1 cellular context compared by ENCODE assay signal in the genomic region with DNA sequence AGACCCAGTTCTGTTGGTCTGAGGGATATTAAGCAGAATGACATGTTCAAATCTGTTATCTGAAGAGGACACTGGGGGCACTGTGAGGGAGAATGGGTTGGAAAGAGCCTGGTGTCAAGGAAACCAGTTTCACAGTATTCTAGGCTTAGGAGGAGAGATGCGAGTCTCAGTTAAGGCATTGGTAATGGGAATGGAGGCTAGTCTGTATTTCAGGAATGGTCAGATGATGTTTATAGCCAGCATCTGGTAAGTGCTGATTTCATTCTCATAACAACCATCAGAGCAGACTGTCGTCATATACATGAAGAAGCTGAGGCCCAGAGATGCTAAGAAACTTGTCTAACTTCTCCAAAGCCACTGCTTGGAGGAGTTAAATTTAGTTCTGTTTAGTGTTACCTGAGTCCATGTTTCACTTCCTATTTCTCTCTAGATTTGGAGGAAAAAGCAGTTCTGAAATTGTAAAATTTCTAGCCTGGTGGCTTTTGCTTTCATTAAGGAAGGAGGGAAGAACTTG.
A peak's percentile ranks its signal among the peaks of the same experiment; 100 is the strongest.
TF ChIP-seq lines count a peak whose summit lies in the region.

No MANE protein-coding gene starts in this region.

TF ChIP-seq in K562, 482 proteins besides CTCF, POLR2A, EP300 and RAD21 (continued from another document):
- TF ChIP-seq CBFA2T3 (IDR thresholded peaks at IDR 0.05) (peak; percentile 25; the same call in 1 of the 2 replicates), SP1 (CRISPR knock-in tag; IDR thresholded peaks at IDR 0.05) (0 out of 2 replicates have a peak, but pooled peaks have one; percentile 35), CTBP1 (IDR thresholded peaks at IDR 0.05; ENCODE audit: borderline replicate concordance) (peak; percentile 54), NFATC3 (IDR thresholded peaks at IDR 0.05) (no peak), ZNF445 (CRISPR knock-in tag; IDR thresholded peaks at IDR 0.05; ENCODE audit: low read depth) (no peak), ZNF239 (CRISPR knock-in tag; IDR thresholded peaks at IDR 0.05) (no peak), ZNF408 (CRISPR knock-in tag; IDR thresholded peaks at IDR 0.05; ENCODE audit: low read depth) (no peak), TGIF2 (CRISPR knock-in tag; IDR thresholded peaks at IDR 0.05) (no peak), ZNF79 (CRISPR knock-in tag; IDR thresholded peaks at IDR 0.05; ENCODE audit: low read depth) (no peak), SMARCA4 (IDR thresholded peaks at IDR 0.05) (peak; percentile 62), MED1 (CRISPR knock-in tag; IDR thresholded peaks at IDR 0.05; ENCODE audit: borderline replicate concordance) (no peak), ZNF584 (CRISPR knock-in tag; IDR thresholded peaks at IDR 0.05; ENCODE audit: low read depth) (0 out of 2 replicates have a peak, but pooled peaks have one; percentile 28), ZNF175 (CRISPR knock-in tag; IDR thresholded peaks at IDR 0.05; ENCODE audit: low read depth) (no peak), MLLT1 (IDR thresholded peaks at IDR 0.05) (peak in 1 of 2 experiments; percentile 19; a peak in 1 of 4 replicates), ZNF75A (CRISPR knock-in tag; IDR thresholded peaks at IDR 0.05) (no peak), NCOA1 (IDR thresholded peaks at IDR 0.05; ENCODE audit: low read depth) (no peak), MYNN (IDR thresholded peaks at IDR 0.05) (no peak), MYNN (CRISPR knock-in tag; IDR thresholded peaks at IDR 0.05) (no peak), ESRRA (IDR thresholded peaks at IDR 0.05; ENCODE audit: borderline replicate concordance, low read depth) (peak; percentile 16; the same call in 1 of the 2 replicates), RCOR1 (IDR thresholded peaks at IDR 0.05; ENCODE audit: borderline replicate concordance in 1 of 2, low read depth in 2 of 2, low read length in 2 of 2) (peak in 1 of 2 experiments; percentile 25; a peak in 1 of 4 replicates), TBL1XR1 (IDR thresholded peaks at IDR 0.05; ENCODE audit: low read length in 2 of 2) (no peak), HDGF (IDR thresholded peaks at IDR 0.05) (peak; percentile 31), GABPB1 (CRISPR knock-in tag; IDR thresholded peaks at IDR 0.05) (no peak), ZBED1 (IDR thresholded peaks at IDR 0.05) (no peak), ARID1B (IDR thresholded peaks at IDR 0.05) (peak; percentile 43; the same call in 1 of the 2 replicates), NCOA4 (IDR thresholded peaks at IDR 0.05; ENCODE audit: partially characterized antibody) (no peak), ZZZ3 (IDR thresholded peaks at IDR 0.05) (no peak), TAL1 (IDR thresholded peaks at IDR 0.05) (peak; percentile 21; the same call in 1 of the 2 replicates)
- TF ChIP-seq, protein P1, sequence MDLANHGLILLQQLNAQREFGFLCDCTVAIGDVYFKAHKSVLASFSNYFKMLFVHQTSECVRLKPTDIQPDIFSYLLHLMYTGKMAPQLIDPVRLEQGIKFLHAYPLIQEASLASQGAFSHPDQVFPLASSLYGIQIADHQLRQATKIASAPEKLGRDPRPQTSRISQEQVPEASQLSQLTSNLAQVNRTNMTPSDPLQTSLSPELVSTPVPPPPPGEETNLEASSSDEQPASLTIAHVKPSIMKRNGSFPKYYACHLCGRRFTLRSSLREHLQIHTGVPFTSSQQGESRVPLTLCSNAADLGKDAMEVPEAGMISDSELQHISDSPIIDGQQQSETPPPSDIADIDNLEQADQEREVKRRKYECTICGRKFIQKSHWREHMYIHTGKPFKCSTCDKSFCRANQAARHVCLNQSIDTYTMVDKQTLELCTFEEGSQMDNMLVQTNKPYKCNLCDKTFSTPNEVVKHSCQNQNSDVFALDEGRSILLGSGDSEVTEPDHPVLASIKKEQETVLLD (IDR thresholded peaks at IDR 0.05) = 0 out of 2 replicates have a peak, but pooled peaks have one; percentile 17
